10 cellular contexts compared by ENCODE assay signal in the genomic region with DNA sequence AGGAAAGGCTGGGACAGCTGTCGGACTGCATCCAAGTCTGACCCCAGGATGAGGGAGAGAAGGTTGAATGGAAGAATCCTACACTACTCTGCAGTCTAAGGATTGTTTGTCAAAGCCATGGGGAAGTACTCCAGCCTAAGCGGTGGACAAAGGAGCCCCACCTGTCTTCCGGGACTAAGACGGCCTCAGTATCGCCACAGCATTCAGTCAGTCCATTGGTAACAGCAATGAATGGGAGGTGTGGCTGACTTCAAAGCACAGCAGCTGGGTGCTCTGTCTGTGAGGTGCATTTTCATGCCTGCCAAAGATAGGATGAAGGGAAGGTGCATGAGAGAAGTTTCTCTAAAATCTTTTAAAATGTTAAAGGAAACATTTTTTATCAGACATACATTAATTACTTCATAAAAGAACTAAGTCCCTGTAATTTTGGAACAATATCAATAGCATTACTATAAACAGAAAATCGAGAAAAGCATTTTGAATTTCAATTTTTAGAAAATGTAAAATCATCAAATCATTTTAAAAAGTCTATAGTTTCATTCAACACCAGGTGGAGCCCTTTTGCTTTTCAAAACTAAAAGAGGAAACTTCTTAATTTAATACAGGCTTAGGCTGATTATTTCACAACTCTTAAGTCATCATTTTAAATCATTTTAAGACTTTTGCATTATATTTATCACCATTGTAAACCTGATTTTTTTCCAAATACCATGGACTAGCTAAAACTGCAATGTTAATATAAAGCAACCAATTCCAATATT. TPM values are rescaled to one million over a fixed set of nuclear protein-coding genes. Genes with fewer than 3 reads are reported as not detected.
DNase-seq lines count a peak whose midpoint lies in the region; ATAC-seq and TF ChIP-seq lines count a peak whose summit lies in the region.
"Had no signal": no experiment of that assay in that cellular context is flagged by ENCODE, and none has a peak within 500 bp of the region (broad histone marks: within the 10 kb centered on the region; RNA-seq: fewer than 3 reads in every experiment).

No MANE protein-coding gene starts in this region.

- DNase-seq in GM03348 (ENCODE audit: low spot score) (peak; percentile 61), NCI-H2081 treated with DMSO at 0.1 percent for 48 hours (lab: John Stamatoyannopoulos, UW) (peak; percentile 18), astrocyte of the hippocampus (ENCODE audit: low read depth, low spot score) (peak; percentile 32), left colon (peak in 1 of 2 donors; percentile 12), sciatic nerve (ENCODE audit: low spot score) (no peak), stomach (no peak)
- no peak for DNase-seq in activated naive CD4-positive, alpha-beta T cell treated with anti-CD3 and anti-CD28 coated beads, Interleukin-2, amount 50 U/mL, for 72 hours (ENCODE audit: low spot score in 2 of 2)
- no peak for DNase-seq in activated CD4-positive, alpha-beta T cell treated with anti-CD3 and anti-CD28 coated beads for 48 hours

- H3K27me3 ChIP-seq in stomach, result peaks cover 0 to 4% (median 0%) of the 10 kb centered on the region in 3 donors

- ATAC-seq in left colon, result peak; percentile 88
- ATAC-seq in activated naive CD4-positive, alpha-beta T cell treated with anti-CD3 and anti-CD28 coated beads, Interleukin-2, amount 50 U/mL, for 72 hours, result no peak
- no peak for ATAC-seq in sciatic nerve

- intact Hi-C loops in left colon (cut with DNase I, micrococcal nuclease) (loop anchor here in 1 of 2 donors (5.0 kb wide), 1 partner anchor 127 kb away; a partner anchor contains a TSS), sciatic nerve (cut with DNase I) (loop anchor here (10.0 kb wide), 1 partner anchor 120 kb away; no protein-coding TSS in a partner anchor), stomach (cut with DNase I; ENCODE audit: low total_unique reads) (no loop called here)

- no peak for TF ChIP-seq POLR2A in stomach (IDR thresholded peaks at IDR 0.05)

- H3K27ac ChIP-seq in stomach, result no peak overlapping the region
- H3K27ac ChIP-seq: SK-N-MC, skin epidermis had no signal

- no peaks in the 10 kb centered on the region for H3K9me3 ChIP-seq in stomach

- H3K4me1 ChIP-seq in stomach, result peaks cover 0 to 7% (median 0%) of the 10 kb centered on the region in 4 donors

- no peak overlapping the region for H3K4me3 ChIP-seq in stomach
- H3K4me3 ChIP-seq: SK-N-MC, skin epidermis had no signal

- TF ChIP-seq EP300 in stomach (IDR thresholded peaks at IDR 0.05), result no peak

- peak in 3 of 7 experiments; percentile 46 to 57 (median 54) for TF ChIP-seq CTCF in stomach (IDR thresholded peaks at IDR 0.05)

- H3K36me3 ChIP-seq in stomach, result no peaks in the 10 kb centered on the region

- 7 to 28% (median 16%) methylated on average over 6 of the region's 6 CpGs for WGBS in stomach, 5 donors

- H3K27ac Mint-ChIP-seq in activated naive CD4-positive, alpha-beta T cell treated with anti-CD3 and anti-CD28 coated beads, Interleukin-2, amount 50 U/mL, for 72 hours, result no peak overlapping the region

- no peaks in the 10 kb centered on the region for H3K36me3 Mint-ChIP-seq in activated naive CD4-positive, alpha-beta T cell treated with anti-CD3 and anti-CD28 coated beads, Interleukin-2, amount 50 U/mL, for 72 hours

- H3K9me3 Mint-ChIP-seq in activated naive CD4-positive, alpha-beta T cell treated with anti-CD3 and anti-CD28 coated beads, Interleukin-2, amount 50 U/mL, for 72 hours, result no peaks in the 10 kb centered on the region

RNA-seq across cellular contexts. Expression of a gene that starts 27.6 kb away (rescaled TPM):
- total RNA-seq in left colon (1 to 10 TPM; 3.4 to 3.8 TPM), sciatic nerve (24.2 TPM), stomach (10 to 100 TPM in 2 of 5 donors, 1 to 10 TPM in 3; 2.0 to 42.9 (median 9.1) TPM)
- under 1 TPM; 0.21 to 0.75 TPM for total RNA-seq in activated naive CD4-positive, alpha-beta T cell treated with anti-CD3 and anti-CD28 coated beads, Interleukin-2, amount 50 U/mL, for 72 hours
- polyA plus RNA-seq in stomach, result 1 to 10 TPM in 1 of 3 donors, under 1 TPM in 2; 0.62 to 8.9 (median 0.92) TPM

Comparison
In these comparisons a context has a peak if more than half of its experiments do, and no peak if none do; other contexts are left out.
1. DNase-seq: peak in GM03348 (single experiment), NCI-H2081 treated with DMSO at 0.1 percent for 48 hours (single experiment) and astrocyte of the hippocampus (single experiment); none in activated naive CD4-positive, alpha-beta T cell treated with anti-CD3 and anti-CD28 coated beads, Interleukin-2, amount 50 U/mL, for 72 hours (0 of 2), sciatic nerve (single experiment), stomach (single experiment) and activated CD4-positive, alpha-beta T cell treated with anti-CD3 and anti-CD28 coated beads for 48 hours (single experiment).